10 cellular contexts compared by ENCODE assay signal in the genomic region with DNA sequence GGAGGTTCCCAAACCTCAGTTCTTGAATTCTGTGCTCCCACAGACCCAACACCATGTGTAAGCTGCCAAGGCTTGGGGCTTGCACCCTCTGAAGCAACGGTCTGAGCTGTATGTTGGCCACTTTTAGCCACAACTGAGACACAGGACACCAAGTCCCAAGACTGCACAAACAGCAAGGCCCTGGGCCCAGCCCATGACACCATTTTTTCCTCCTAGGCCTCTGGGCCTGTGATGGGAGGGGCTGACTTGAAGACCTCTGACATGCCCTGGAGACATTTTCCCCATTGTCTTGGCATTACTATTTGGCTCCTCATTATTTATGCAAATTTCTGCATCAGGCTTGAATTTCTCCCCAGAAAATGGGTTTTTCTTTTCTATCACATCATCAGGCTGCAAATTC. TPM values are rescaled to one million over a fixed set of nuclear protein-coding genes. Genes with fewer than 3 reads are reported as not detected.
"Had no signal": no experiment of that assay in that cellular context is flagged by ENCODE, and none has a peak within 500 bp of the region (broad histone marks: within the 10 kb centered on the region; RNA-seq: fewer than 3 reads in every experiment).

No MANE protein-coding gene starts in this region.

RNA-seq across cellular contexts. Expression of gene A1CF, which starts 38.0 kb away (rescaled TPM):
- total RNA-seq: subcutaneous adipose tissue, temporal lobe, testis, thoracic aorta, thyroid gland, tibial nerve, upper lobe of right lung, ureter, urinary bladder, vagina had no signal
